Comparison of ENCODE assay signal across 25 cellular contexts in the genomic region with DNA sequence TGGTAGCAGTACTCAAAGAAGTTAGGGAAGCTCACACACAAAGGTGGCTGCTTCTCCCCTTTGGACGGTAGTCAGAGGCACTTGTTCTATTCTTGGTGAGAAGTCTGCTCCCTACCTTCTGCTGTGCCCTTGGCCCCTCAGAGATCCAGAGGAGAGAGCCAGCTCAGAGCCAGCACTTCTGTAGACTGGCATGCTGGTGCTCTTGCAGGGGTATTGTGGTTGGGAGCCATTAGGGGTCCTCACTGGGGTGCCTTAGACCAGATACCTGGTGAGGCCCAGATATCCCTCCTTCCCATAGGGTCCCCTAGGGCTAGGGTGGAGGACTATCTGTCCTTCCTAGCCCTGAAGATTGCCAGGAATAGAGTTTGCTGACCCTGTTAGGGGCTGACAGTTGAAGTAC.
A peak's percentile ranks its signal among the peaks of the same experiment; 100 is the strongest.
DNase-seq lines count a peak whose midpoint lies in the region; ATAC-seq and TF ChIP-seq lines count a peak whose summit lies in the region.
"Had no signal": no experiment of that assay in that cellular context is flagged by ENCODE, and none has a peak within 500 bp of the region (broad histone marks: within the 10 kb centered on the region; RNA-seq: fewer than 3 reads in every experiment).

No MANE protein-coding gene starts in this region.

- peaks cover 0 to 14% (median 2%) of the 10 kb centered on the region in 7 donors for H3K9me3 Mint-ChIP-seq in CD4-positive, CD25-positive, alpha-beta regulatory T cell
- H3K9me3 Mint-ChIP-seq in CD8-positive, alpha-beta memory T cell = peaks cover 0 to 2% (median 0%) of the 10 kb centered on the region in 5 donors
- H3K9me3 Mint-ChIP-seq in activated naive CD8-positive, alpha-beta T cell treated with anti-CD3 and anti-CD28 coated beads for 36 hours = peaks cover 10% of the 10 kb centered on the region
- H3K9me3 Mint-ChIP-seq: GM23338 had no signal

- no peaks in the 10 kb centered on the region for H3K27me3 Mint-ChIP-seq in CD4-positive, CD25-positive, alpha-beta regulatory T cell
- no peaks in the 10 kb centered on the region for H3K27me3 Mint-ChIP-seq in CD8-positive, alpha-beta memory T cell
- H3K27me3 Mint-ChIP-seq in activated naive CD8-positive, alpha-beta T cell treated with anti-CD3 and anti-CD28 coated beads for 36 hours = no peaks in the 10 kb centered on the region

- peaks cover 7 to 66% (median 39%) of the 10 kb centered on the region in 4 donors for H3K4me1 Mint-ChIP-seq in CD4-positive, CD25-positive, alpha-beta regulatory T cell
- H3K4me1 Mint-ChIP-seq in CD8-positive, alpha-beta memory T cell = peaks cover 28 to 47% (median 42%) of the 10 kb centered on the region in 3 donors
- peaks cover 44% of the 10 kb centered on the region for H3K4me1 Mint-ChIP-seq in activated naive CD8-positive, alpha-beta T cell treated with anti-CD3 and anti-CD28 coated beads for 36 hours
- H3K4me1 Mint-ChIP-seq: GM23338 had no signal

- no peaks in the 10 kb centered on the region for H3K36me3 ChIP-seq in CD4-positive, CD25-positive, alpha-beta regulatory T cell (ENCODE audit: control insufficient read depth, insufficient read depth, low read length)
- no peaks in the 10 kb centered on the region for H3K36me3 ChIP-seq in CD8-positive, alpha-beta memory T cell (ENCODE audit: insufficient read depth, low read length)
- no peaks in the 10 kb centered on the region for H3K36me3 ChIP-seq in right atrium auricular region
- H3K36me3 ChIP-seq: ascending aorta had no signal

- CTCF ChIA-PET in CD8-positive, alpha-beta memory T cell (lab: Charles Lee) = interaction anchor here (1.5 kb wide), 1 partner anchor 28 kb away, joined by 3 read pairs; no protein-coding TSS in a partner anchor

- H3K4me1 ChIP-seq in CD4-positive, CD25-positive, alpha-beta regulatory T cell (ENCODE audit: control insufficient read depth, insufficient read depth, low read length, poor library complexity, severe bottlenecking) = peaks cover 41% of the 10 kb centered on the region
- H3K4me1 ChIP-seq in CD8-positive, alpha-beta memory T cell (ENCODE audit: insufficient read depth, low read length) = peaks cover 44% of the 10 kb centered on the region
- peaks cover 0 to 37% of the 10 kb centered on the region in 2 donors for H3K4me1 ChIP-seq in right atrium auricular region
- H3K4me1 ChIP-seq: ascending aorta, Caco-2, esophagus squamous epithelium, tibial artery had no signal

- no peak for ATAC-seq in CD4-positive, CD25-positive, alpha-beta regulatory T cell (ENCODE audit: low read depth in 2 of 2)
- ATAC-seq in HG03378 (IDR thresholded peaks at IDR 0.05; ENCODE audit: unreplicated experiment) = no peak
- no peak for ATAC-seq in HG02981 (IDR thresholded peaks at IDR 0.05; ENCODE audit: unreplicated experiment)
- no peak for ATAC-seq in GM21528 (IDR thresholded peaks at IDR 0.05; ENCODE audit: low FRiP score, unreplicated experiment)
- ATAC-seq: GM23338, left colon, PC-3 had no signal

- H3K9me3 ChIP-seq in CD4-positive, CD25-positive, alpha-beta regulatory T cell (ENCODE audit: control insufficient read depth in 2 of 2, low read length in 2 of 2) = no peaks in the 10 kb centered on the region
- H3K9me3 ChIP-seq in CD8-positive, alpha-beta memory T cell (ENCODE audit: low read length) = no peaks in the 10 kb centered on the region
- H3K9me3 ChIP-seq in right atrium auricular region = peaks cover 0 to 11% of the 10 kb centered on the region in 2 donors

- H3K27ac Mint-ChIP-seq in CD4-positive, CD25-positive, alpha-beta regulatory T cell = peak overlapping the region; percentile 81 to 97 (median 96)
- H3K27ac Mint-ChIP-seq in CD8-positive, alpha-beta memory T cell = peak overlapping the region; percentile 42 to 90 (median 83)
- peak overlapping the region; percentile 83 for H3K27ac Mint-ChIP-seq in activated naive CD8-positive, alpha-beta T cell treated with anti-CD3 and anti-CD28 coated beads for 36 hours
- H3K27ac Mint-ChIP-seq: GM23338, nephron had no signal

- peak overlapping the region in 3 of 4 donors; percentile 66 to 79 (median 75) for H3K4me3 Mint-ChIP-seq in CD4-positive, CD25-positive, alpha-beta regulatory T cell
- H3K4me3 Mint-ChIP-seq in CD8-positive, alpha-beta memory T cell = no peak overlapping the region
- no peak overlapping the region for H3K4me3 Mint-ChIP-seq in activated naive CD8-positive, alpha-beta T cell treated with anti-CD3 and anti-CD28 coated beads for 36 hours
- H3K4me3 Mint-ChIP-seq: GM23338, nephron had no signal

- no peaks in the 10 kb centered on the region for H3K27me3 ChIP-seq in CD4-positive, CD25-positive, alpha-beta regulatory T cell (ENCODE audit: control insufficient read depth, insufficient read depth, low read length)
- no peaks in the 10 kb centered on the region for H3K27me3 ChIP-seq in CD8-positive, alpha-beta memory T cell (ENCODE audit: insufficient read depth, low read length, poor library complexity, severe bottlenecking)
- no peaks in the 10 kb centered on the region for H3K27me3 ChIP-seq in right atrium auricular region
- H3K27me3 ChIP-seq: ascending aorta, esophagus squamous epithelium, tibial artery had no signal

- H3K27ac ChIP-seq in CD4-positive, CD25-positive, alpha-beta regulatory T cell (ENCODE audit: insufficient read depth, low read length, poor library complexity, severe bottlenecking) = no peak overlapping the region
- no peak overlapping the region for H3K27ac ChIP-seq in CD8-positive, alpha-beta memory T cell (ENCODE audit: low read depth, low read length)
- peak overlapping the region; percentile 54 to 74 for H3K27ac ChIP-seq in right atrium auricular region
- H3K27ac ChIP-seq: ascending aorta, esophagus squamous epithelium, KMS-11, tibial artery had no signal

- POLR2A ChIA-PET in CD8-positive, alpha-beta memory T cell (lab: Charles Lee) = no interaction called here

- H3K36me3 Mint-ChIP-seq in CD4-positive, CD25-positive, alpha-beta regulatory T cell = peaks cover 38% of the 10 kb centered on the region
- H3K36me3 Mint-ChIP-seq in CD8-positive, alpha-beta memory T cell = peaks cover 16 to 27% (median 19%) of the 10 kb centered on the region in 3 donors
- H3K36me3 Mint-ChIP-seq in activated naive CD8-positive, alpha-beta T cell treated with anti-CD3 and anti-CD28 coated beads for 36 hours = peaks cover 47% of the 10 kb centered on the region

- no peak for TF ChIP-seq CTCF in right atrium auricular region (IDR thresholded peaks at IDR 0.05)

- H3K4me3 ChIP-seq in CD4-positive, CD25-positive, alpha-beta regulatory T cell (ENCODE audit: low read depth, low read length) = peak overlapping the region; percentile 11
- H3K4me3 ChIP-seq in CD8-positive, alpha-beta memory T cell (ENCODE audit: low read length) = peak overlapping the region; percentile 35
- H3K4me3 ChIP-seq in right atrium auricular region = no peak overlapping the region
- H3K4me3 ChIP-seq: ascending aorta, esophagus squamous epithelium, GM23338, tibial artery had no signal

- no peak for DNase-seq in CD4-positive, CD25-positive, alpha-beta regulatory T cell
- no peak for DNase-seq in CD8-positive, alpha-beta memory T cell
- DNase-seq in activated naive CD8-positive, alpha-beta T cell treated with anti-CD3 and anti-CD28 coated beads for 36 hours = no peak
- DNase-seq in right atrium auricular region (ENCODE audit: low spot score) = peak; percentile 40
- DNase-seq: activated CD4-positive, alpha-beta T cell treated with anti-CD3 and anti-CD28 coated beads, Interleukin-2, amount 50 U/mL, for 1 hour; activated effector memory CD4-positive, alpha-beta T cell treated with Interleukin-2 at 50 U/mL for 16 hours; Caco-2; effector CD8-positive, alpha-beta T cell; esophagus squamous epithelium; left colon; MV-4-11; NCI-H1694 treated with DMSO at 0.1 percent for 48 hours; PC-3; posterior cingulate gyrus; SIG-M5; stimulated activated naive CD4-positive, alpha-beta T cell; T-helper 1 cell; tibial artery had no signal

Comparison
In these comparisons a context has a peak if more than half of its experiments do, and no peak if none do; other contexts are left out.
1. H3K27ac ChIP-seq: peak in right atrium auricular region (2 of 2); none in CD4-positive, CD25-positive, alpha-beta regulatory T cell (single experiment) and CD8-positive, alpha-beta memory T cell (single experiment).
2. H3K4me3 ChIP-seq: peak in CD4-positive, CD25-positive, alpha-beta regulatory T cell (single experiment) and CD8-positive, alpha-beta memory T cell (single experiment); none in right atrium auricular region (0 of 2).
3. H3K4me3 Mint-ChIP-seq: peak in CD4-positive, CD25-positive, alpha-beta regulatory T cell (3 of 4); none in CD8-positive, alpha-beta memory T cell (0 of 7) and activated naive CD8-positive, alpha-beta T cell treated with anti-CD3 and anti-CD28 coated beads for 36 hours (single experiment).
4. Peak in every context shown above with its lines, with median percentiles within 50 percentile points of each other: H3K27ac Mint-ChIP-seq.